16 cellular contexts compared by ENCODE assay signal in the genomic region with DNA sequence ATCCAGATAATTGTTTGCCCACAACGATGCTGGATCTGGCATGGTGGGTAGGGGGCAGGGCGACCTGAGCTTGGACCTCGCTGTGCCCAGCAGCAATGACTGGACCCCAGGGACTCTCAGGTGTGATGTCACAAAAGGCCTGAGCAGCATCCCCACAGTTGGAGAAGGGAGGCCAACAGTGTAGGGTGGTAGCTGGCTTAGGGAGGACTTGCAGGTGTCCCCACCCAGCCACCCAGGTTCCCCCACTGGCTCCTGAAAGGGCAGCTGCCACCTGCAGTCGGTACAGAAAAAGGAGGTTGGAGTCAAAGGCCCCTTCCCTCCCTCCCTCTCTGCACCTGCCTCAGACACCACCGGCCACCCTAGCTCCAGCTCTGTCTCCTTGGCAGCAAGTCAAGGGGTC. TPM values are rescaled to one million over a fixed set of nuclear protein-coding genes. Genes with fewer than 3 reads are reported as not detected.
"Had no signal": no experiment of that assay in that cellular context is flagged by ENCODE, and none has a peak within 500 bp of the region (broad histone marks: within the 10 kb centered on the region; RNA-seq: fewer than 3 reads in every experiment).

A gene (minus strand): TSS at position 101 of the 400 bp plus-strand sequence. CDS start 262 bp downstream, outside the sequence.

- ATAC-seq: activated naive CD8-positive, alpha-beta T cell treated with anti-CD3 and anti-CD28 coated beads, Interleukin-2, amount 50 U/mL, for 24 hours; left cardiac atrium; naive thymus-derived CD4-positive, alpha-beta T cell had no signal

- H3K27ac Mint-ChIP-seq: activated naive CD8-positive, alpha-beta T cell treated with anti-CD3 and anti-CD28 coated beads, Interleukin-2, amount 50 U/mL, for 24 hours; activated T-helper 1 cell treated with anti-CD3 and anti-CD28 coated beads, Interleukin-12 subunit alpha, Interleukin-12 subunit beta, Interleukin-2, Interleukin-4 antibody, amounts not matched to agents 30 ng/mL and 10 ng/mL and 1 ng/mL, durations not matched to agents 14 hours and 24 hours and 36 hours had no signal

- H3K9me3 Mint-ChIP-seq: activated naive CD8-positive, alpha-beta T cell treated with anti-CD3 and anti-CD28 coated beads, Interleukin-2, amount 50 U/mL, for 24 hours; activated T-helper 1 cell treated with anti-CD3 and anti-CD28 coated beads, Interleukin-12 subunit alpha, Interleukin-12 subunit beta, Interleukin-2, Interleukin-4 antibody, amounts not matched to agents 30 ng/mL and 10 ng/mL and 1 ng/mL, durations not matched to agents 14 hours and 24 hours and 36 hours; immature natural killer cell had no signal

- H3K27me3 ChIP-seq: cardiac muscle cell, thyroid gland had no signal

- H3K36me3 ChIP-seq: cardiac muscle cell, thyroid gland, vagina had no signal

- H3K27me3 Mint-ChIP-seq: activated naive CD8-positive, alpha-beta T cell treated with anti-CD3 and anti-CD28 coated beads, Interleukin-2, amount 50 U/mL, for 24 hours; naive thymus-derived CD4-positive, alpha-beta T cell had no signal

- DNase-seq: activated naive CD4-positive, alpha-beta T cell treated with Interleukin-2 at 50 U/mL for 16 hours; activated naive CD8-positive, alpha-beta T cell treated with anti-CD3 and anti-CD28 coated beads, Interleukin-2, amount 50 U/mL, for 24 hours; esophagus squamous epithelium; foreskin fibroblast; immature natural killer cell; left cardiac atrium; naive thymus-derived CD4-positive, alpha-beta T cell; stimulated activated CD4-positive, alpha-beta T cell treated with anti-CD3 and anti-CD28 coated beads, Interleukin-4, amount 100 ng/mL, for 24 hours; thyroid gland had no signal

- H3K4me3 ChIP-seq: cardiac muscle cell, esophagus squamous epithelium, lung, thyroid gland, vagina had no signal

- H3K4me3 Mint-ChIP-seq: activated naive CD8-positive, alpha-beta T cell treated with anti-CD3 and anti-CD28 coated beads, Interleukin-2, amount 50 U/mL, for 24 hours had no signal

- H3K9me3 ChIP-seq: esophagus squamous epithelium, thyroid gland, vagina had no signal

RNA-seq across cellular contexts. Expression of the gene that starts here (rescaled TPM):
- total RNA-seq: astrocyte, left cardiac atrium, osteoblast, pulmonary artery endothelial cell, vagina had no signal
